ENCODE assay signal across 8 cellular contexts in genomic region chr22:44497904-44498242, GRCh38. TPM values are rescaled to one million over a fixed set of nuclear protein-coding genes. Genes with fewer than 3 reads are reported as not detected.
DNase-seq lines count a peak whose midpoint lies in the region; ATAC-seq, FAIRE-seq and TF ChIP-seq lines count a peak whose summit lies in the region.

RTL6 (minus strand) TSS chr22:44498233; CDS start chr22:44497556, 677 bp downstream.

- H3K4me1 ChIP-seq in BE2C (no peaks in the 10 kb centered on the region), lung (ENCODE audit: control insufficient read depth in 2 of 2, insufficient read depth in 2 of 2, low read length in 2 of 2) (peaks cover 0 to 17% of the 10 kb centered on the region in 2 donors), thymus (ENCODE audit: control insufficient read depth, insufficient read depth, low read length) (peaks cover 2% of the 10 kb centered on the region)

- peak within 1 kb of the TSS; percentile 62 to 93 (median 81) for H3K4me3 Mint-ChIP-seq in IgD-negative memory B cell

- H3K4me3 ChIP-seq in BE2C (ENCODE audit: low read depth, low read length) (peak within 1 kb of the TSS; percentile 59), bronchial epithelial cell (ENCODE audit: low read depth, low read length) (peak within 1 kb of the TSS; percentile 49), lung (peak within 1 kb of the TSS; percentile 70), thymus (ENCODE audit: low read length) (peak within 1 kb of the TSS; percentile 92)

- peak within 1 kb of the TSS in 2 of 3 donors; percentile 72 to 77 for H3K27ac Mint-ChIP-seq in IgD-negative memory B cell

- H3K36me3 ChIP-seq in BE2C: peaks cover 25% of the 10 kb centered on the region
- peaks cover 3% of the 10 kb centered on the region for H3K36me3 ChIP-seq in bronchial epithelial cell (ENCODE audit: control insufficient read depth, insufficient read depth, low read length)
- peaks cover 0 to 8% of the 10 kb centered on the region in 2 donors for H3K36me3 ChIP-seq in lung (ENCODE audit: control insufficient read depth in 2 of 2, insufficient read depth in 2 of 2, low read length in 2 of 2)
- H3K36me3 ChIP-seq in thymus (ENCODE audit: control insufficient read depth, insufficient read depth): peaks cover 3% of the 10 kb centered on the region

- 1 to 4% methylated on average over 9 to 49 of the region's 49 CpGs for WGBS in lung, 2 donors
- under 1% methylated on average over 49 of the region's 49 CpGs for WGBS in thymus

- FAIRE-seq in bronchial epithelial cell (lab: Jason Lieb, UNC): no peak

- H3K9me3 Mint-ChIP-seq in IgD-negative memory B cell: peaks cover 2 to 4% (median 3%) of the 10 kb centered on the region in 3 donors

- H3K36me3 Mint-ChIP-seq in IgD-negative memory B cell: peaks cover 2% of the 10 kb centered on the region

- peak within 1 kb of the TSS; percentile 76 to 88 for H3K27ac ChIP-seq in lung (ENCODE audit: low read depth in 1 of 2, low read length in 1 of 2)
- peak within 1 kb of the TSS; percentile 26 for H3K27ac ChIP-seq in thymus (ENCODE audit: low read depth)

- ATAC-seq in lung (ENCODE audit: insufficient read depth, low FRiP score): no peak
- no peak for ATAC-seq in HG03469 (IDR thresholded peaks at IDR 0.05; ENCODE audit: unreplicated experiment)

- H3K9me3 ChIP-seq in BE2C (no peaks in the 10 kb centered on the region), lung (ENCODE audit: control insufficient read depth in 2 of 2, insufficient read depth in 1 of 2, low read length in 1 of 2) (no peaks in the 10 kb centered on the region), thymus (ENCODE audit: control insufficient read depth) (no peaks in the 10 kb centered on the region)

- TF ChIP-seq CTCF in BE2C (IDR thresholded peaks at IDR 0.05; ENCODE audit: low read depth, low read length): no peak
- no peak for TF ChIP-seq CTCF in bronchial epithelial cell (IDR thresholded peaks at IDR 0.05; ENCODE audit: insufficient read depth, low read length, severe bottlenecking)
- TF ChIP-seq CTCF in lung (IDR thresholded peaks at IDR 0.05; ENCODE audit: control extremely low read depth, extremely low read depth): no peak

- DNase-seq in BE2C (no peak), bronchial epithelial cell (ENCODE audit: low read depth) (no peak), lung (ENCODE audit: low spot score) (no peak), NCI-H1694 (lab: John Stamatoyannopoulos, UW) (no peak), NCI-H1436 treated with DMSO at 0.1 percent for 48 hours (lab: John Stamatoyannopoulos, UW) (no peak)

- H3K27me3 Mint-ChIP-seq in IgD-negative memory B cell: peaks cover 6% of the 10 kb centered on the region

- H3K4me1 Mint-ChIP-seq in IgD-negative memory B cell: peaks cover 4 to 10% (median 4%) of the 10 kb centered on the region in 3 donors

- H3K27me3 ChIP-seq in BE2C (no peaks in the 10 kb centered on the region), bronchial epithelial cell (ENCODE audit: control insufficient read depth, insufficient read depth, low read length) (no peaks in the 10 kb centered on the region), lung (ENCODE audit: control insufficient read depth, insufficient read depth) (no peaks in the 10 kb centered on the region), thymus (ENCODE audit: control insufficient read depth, insufficient read depth) (no peaks in the 10 kb centered on the region)

RNA-seq across cellular contexts. Expression of gene RTL6, which starts in this region (rescaled TPM):
- 28.1 TPM for polyA plus RNA-seq in BE2C (2012; ENCODE audit: insufficient read depth, insufficient read length, low read depth)
- polyA plus RNA-seq in IgD-negative memory B cell (1.6 TPM), lung (10 to 100 TPM in 1 of 2 donors, 1 to 10 TPM in 1; 3.0 to 14.2 TPM), thymus (5.7 TPM)
- total RNA-seq in bronchial epithelial cell (4.5 and 5.9 TPM in 2 replicates), lung (10 to 100 TPM; 18.4 to 23.3 TPM)
